11 cellular contexts compared by ENCODE assay signal in genomic region chr13:41315466-41316047, GRCh38. TPM values are rescaled to one million over a fixed set of nuclear protein-coding genes. Genes with fewer than 3 reads are reported as not detected.
DNase-seq lines count a peak whose midpoint lies in the region; ATAC-seq and TF ChIP-seq lines count a peak whose summit lies in the region.
"Had no signal": no experiment of that assay in that cellular context is flagged by ENCODE, and none has a peak within 500 bp of the region (broad histone marks: within the 10 kb centered on the region; RNA-seq: fewer than 3 reads in every experiment).

No MANE protein-coding gene starts in this region.

- H3K4me3 Mint-ChIP-seq in activated T-cell treated with anti-CD3 and anti-CD28 coated beads, Interleukin-2, amount 50 U/mL, for 24 hours = peak overlapping the region; percentile 27
- H3K4me3 Mint-ChIP-seq in effector memory CD8-positive, alpha-beta T cell = peak overlapping the region in 1 of 2 donors; percentile 96

- TF ChIP-seq POLR2A in gastrocnemius medialis (IDR thresholded peaks at IDR 0.05) = no peak

- CTCF ChIA-PET in OCI-LY7 (lab: Charles Lee; ENCODE audit: unreplicated experiment) = interaction anchor here (0.6 kb wide), 1 partner anchor 184 kb away, joined by 4 read pairs; no protein-coding TSS in a partner anchor

- peaks cover 42% of the 10 kb centered on the region for H3K36me3 ChIP-seq in OCI-LY7 (ENCODE audit: insufficient read depth, low read length)
- no peaks in the 10 kb centered on the region for H3K36me3 ChIP-seq in gastrocnemius medialis

- H3K9me2 ChIP-seq in OCI-LY7 (ENCODE audit: insufficient read depth, low read length) = no peaks in the 10 kb centered on the region

- intact Hi-C loops in OCI-LY7 (cut with micrococcal nuclease; ENCODE audit: unreplicated experiment) = loop anchor here (10.0 kb wide), 1 partner anchor 341 kb away; no protein-coding TSS in a partner anchor
- intact Hi-C loops in gastrocnemius medialis (cut with DNase I; ENCODE audit: low total_unique reads) = loop anchor here (10.0 kb wide), 1 partner anchor 729 kb away; the partner anchor contains the start of gene DGKH

- peak overlapping the region; percentile 89 for H3K4me2 ChIP-seq in OCI-LY7 (ENCODE audit: low read length)

- H4K20me1 ChIP-seq in OCI-LY7 (ENCODE audit: insufficient read depth, low read length) = peaks cover 44% of the 10 kb centered on the region

- no peaks in the 10 kb centered on the region for H3K27me3 ChIP-seq in gastrocnemius medialis

- H3K9me3 Mint-ChIP-seq in activated T-cell treated with anti-CD3 and anti-CD28 coated beads, Interleukin-2, amount 50 U/mL, for 24 hours = no peaks in the 10 kb centered on the region
- H3K9me3 Mint-ChIP-seq in effector memory CD8-positive, alpha-beta T cell = no peaks in the 10 kb centered on the region

- no peak for ATAC-seq in effector memory CD8-positive, alpha-beta T cell (replicated peaks)
- ATAC-seq in gastrocnemius medialis (no peak), HG02623 (IDR thresholded peaks at IDR 0.05; ENCODE audit: unreplicated experiment) (no peak)

- BruUV-seq in OCI-LY7 (replicated peaks; lab: Mats Ljungman, UMichigan) = no TSS peak

- peaks cover 59% of the 10 kb centered on the region for H3K4me1 Mint-ChIP-seq in activated T-cell treated with anti-CD3 and anti-CD28 coated beads, Interleukin-2, amount 50 U/mL, for 24 hours (ENCODE audit: low read depth)
- peaks cover 27 to 41% of the 10 kb centered on the region in 2 donors for H3K4me1 Mint-ChIP-seq in effector memory CD8-positive, alpha-beta T cell (ENCODE audit: low read depth in 2 of 2)

- POLR2A ChIA-PET in OCI-LY7 (lab: Charles Lee) = interaction anchor here (0.7 to 1.5 kb wide), 4 partner anchors 12 to 645 kb away, joined by 3 to 5 read pairs (median 4); partner anchors contain the start of gene WBP4

- H3K27ac Mint-ChIP-seq in activated T-cell treated with anti-CD3 and anti-CD28 coated beads, Interleukin-2, amount 50 U/mL, for 24 hours = peak overlapping the region; percentile 47
- H3K27ac Mint-ChIP-seq in effector memory CD8-positive, alpha-beta T cell = peak overlapping the region; percentile 32 to 77

- H3K27ac ChIP-seq in OCI-LY7 (ENCODE audit: low read depth, low read length, poor library complexity, severe bottlenecking) (peak overlapping the region; percentile 8), gastrocnemius medialis (peak overlapping the region; percentile 10 to 96 (median 76))

- 0 out of 2 replicates have a peak, but pooled peaks cover 4% of the 10 kb centered on the region for H3K9me3 ChIP-seq in OCI-LY7 (ENCODE audit: low read length)
- H3K9me3 ChIP-seq in gastrocnemius medialis = no peaks in the 10 kb centered on the region

- peaks cover 93% of the 10 kb centered on the region for H3K79me2 ChIP-seq in OCI-LY7 (ENCODE audit: insufficient read depth, low read depth, low read length)

- in situ Hi-C loops in gastrocnemius medialis (cut with MboI; ENCODE audit: low sequenced_read_pairs in 4 of 4) = no loop called here

- peaks cover 44% of the 10 kb centered on the region for H3K4me1 ChIP-seq in OCI-LY7 (ENCODE audit: insufficient read depth, low read length, poor library complexity, severe bottlenecking)
- H3K4me1 ChIP-seq in gastrocnemius medialis = peaks cover 29 to 39% of the 10 kb centered on the region in 2 donors

- DNase-seq in activated T-cell treated with anti-CD3 and anti-CD28 coated beads, Interleukin-2, amount 50 U/mL, for 24 hours = no peak
- DNase-seq in activated T-cell treated with anti-CD3 and anti-CD28 coated beads for 4 hours (no peak), OCI-LY7 (ENCODE audit: low spot score) (no peak), gastrocnemius medialis (no peak), ecto neural progenitor cell (ENCODE audit: low spot score) (no peak), A172 (ENCODE audit: low spot score) (no peak)
- DNase-seq in effector memory CD8-positive, alpha-beta T cell = no peak
- DNase-seq: kidney glomerular epithelial cell, nephron progenitor cell, Right ventricle myocardium superior had no signal

- no peak overlapping the region for H2AFZ ChIP-seq in OCI-LY7 (ENCODE audit: low read length)

- no peaks in the 10 kb centered on the region for H3K27me3 Mint-ChIP-seq in activated T-cell treated with anti-CD3 and anti-CD28 coated beads, Interleukin-2, amount 50 U/mL, for 24 hours
- no peaks in the 10 kb centered on the region for H3K27me3 Mint-ChIP-seq in effector memory CD8-positive, alpha-beta T cell

- H3K36me3 Mint-ChIP-seq in activated T-cell treated with anti-CD3 and anti-CD28 coated beads, Interleukin-2, amount 50 U/mL, for 24 hours (ENCODE audit: low read depth) = peaks cover 55% of the 10 kb centered on the region
- peaks cover 18% of the 10 kb centered on the region for H3K36me3 Mint-ChIP-seq in effector memory CD8-positive, alpha-beta T cell (ENCODE audit: insufficient read depth)

- no peak for TF ChIP-seq CTCF in OCI-LY7 (conservative IDR thresholded peaks at IDR 0.05; ENCODE audit: low read length)
- no peak for TF ChIP-seq CTCF in gastrocnemius medialis (IDR thresholded peaks at IDR 0.05 in 4 of 5, conservative IDR thresholded peaks at IDR 0.05 in 1 of 5)

- no peak overlapping the region for H3K4me3 ChIP-seq in OCI-LY7 (ENCODE audit: low read depth, low read length, poor library complexity, severe bottlenecking)
- H3K4me3 ChIP-seq in gastrocnemius medialis = no peak overlapping the region

RNA-seq across cellular contexts. Expression of gene NAA16, which starts 4.5 kb away (rescaled TPM):
- 22.1 and 22.4 TPM in 2 replicates for total RNA-seq in OCI-LY7 (2014; rRNA removed; shearing (Covaris generic))
- total RNA-seq in OCI-LY7 (2022) (44.1 and 45.9 TPM in 2 replicates), gastrocnemius medialis (10 to 100 TPM in 2 of 4 donors, 1 to 10 TPM in 2; 8.2 to 30.5 (median 11.6) TPM)
- total RNA-seq in A172 (2014; rRNA removed; shearing (Covaris generic)) = 12.1 and 16.9 TPM in 2 replicates

RNA-seq across cellular contexts. Expression of gene MTRF1, which starts 52.2 kb away (rescaled TPM):
- total RNA-seq in OCI-LY7 (2014; rRNA removed; shearing (Covaris generic)) = 22.1 and 24.9 TPM in 2 replicates
- 25.3 and 31.3 TPM in 2 replicates for total RNA-seq in OCI-LY7 (2022)
- 10 to 100 TPM in 3 of 4 donors, 1 to 10 TPM in 1; 8.2 to 16.7 (median 13.3) TPM for total RNA-seq in gastrocnemius medialis
- total RNA-seq in A172 (2014; rRNA removed; shearing (Covaris generic)) = 10.7 and 18.0 TPM in 2 replicates
